Comparison of ENCODE assay signal across 8 cellular contexts in genomic region chr13:52851153-52851962, GRCh38. TPM values are rescaled to one million over a fixed set of nuclear protein-coding genes. Genes with fewer than 3 reads are reported as not detected.
A peak's percentile ranks its signal among the peaks of the same experiment; 100 is the strongest.
DNase-seq lines count a peak whose midpoint lies in the region; ATAC-seq and TF ChIP-seq lines count a peak whose summit lies in the region.

No MANE protein-coding gene starts in this region.

- H3K27me3 Mint-ChIP-seq in stimulated activated memory B cell treated with anti-CD40 and anti-IgM and Interleukin-4, amounts not matched to agents 10 μg/mL and 1 μg/mL and 100 μg/mL, for 72 hours, result peaks cover 76% of the 10 kb centered on the region

- H3K9me3 Mint-ChIP-seq in stimulated activated memory B cell treated with anti-CD40 and anti-IgM and Interleukin-4, amounts not matched to agents 10 μg/mL and 1 μg/mL and 100 μg/mL, for 72 hours, result peaks cover 6% of the 10 kb centered on the region

- peaks cover 4% of the 10 kb centered on the region for H3K36me3 Mint-ChIP-seq in stimulated activated memory B cell treated with anti-CD40 and anti-IgM and Interleukin-4, amounts not matched to agents 10 μg/mL and 1 μg/mL and 100 μg/mL, for 72 hours

- H3K9me3 ChIP-seq in breast epithelium, result no peaks in the 10 kb centered on the region

- TF ChIP-seq POLR2A in breast epithelium (IDR thresholded peaks at IDR 0.05), result no peak

- H3K4me3 ChIP-seq in breast epithelium, result peak overlapping the region; percentile 59 to 74 (median 61)

- peak overlapping the region; percentile 75 for H3K27ac Mint-ChIP-seq in stimulated activated memory B cell treated with anti-CD40 and anti-IgM and Interleukin-4, amounts not matched to agents 10 μg/mL and 1 μg/mL and 100 μg/mL, for 72 hours

- ATAC-seq in GM18909 (IDR thresholded peaks at IDR 0.05; ENCODE audit: poor library complexity, unreplicated experiment) (peak; percentile 87), HG03103 (IDR thresholded peaks at IDR 0.05; ENCODE audit: low read depth, unreplicated experiment) (peak; percentile 78)
- ATAC-seq in stimulated activated memory B cell treated with anti-CD40 and anti-IgM and Interleukin-4, amounts not matched to agents 10 μg/mL and 1 μg/mL and 100 μg/mL, for 72 hours, result peak; percentile 78

- TF ChIP-seq CTCF in C4-2B (conservative IDR thresholded peaks at IDR 0.05) (no peak), breast epithelium (IDR thresholded peaks at IDR 0.05) (no peak)

- H3K4me1 ChIP-seq in breast epithelium, result no peaks in the 10 kb centered on the region

- intact Hi-C loops in breast epithelium (cut with DNase I; ENCODE audit: low total_unique reads), result no loop called here

- peaks cover 33% of the 10 kb centered on the region for H3K4me1 Mint-ChIP-seq in stimulated activated memory B cell treated with anti-CD40 and anti-IgM and Interleukin-4, amounts not matched to agents 10 μg/mL and 1 μg/mL and 100 μg/mL, for 72 hours

- peak overlapping the region; percentile 76 for H3K4me3 Mint-ChIP-seq in stimulated activated memory B cell treated with anti-CD40 and anti-IgM and Interleukin-4, amounts not matched to agents 10 μg/mL and 1 μg/mL and 100 μg/mL, for 72 hours

- DNase-seq in NCI-H69 (lab: John Stamatoyannopoulos, UW) (peak; percentile 77), breast epithelium (ENCODE audit: low spot score in 2 of 2) (no peak), kidney glomerular epithelial cell (lab: John Stamatoyannopoulos, UW) (peak; percentile 35), activated gamma-delta T cell treated with Interleukin-2 at 50 U/mL for 16 hours (no peak)

- H3K27ac ChIP-seq in C4-2B (peak overlapping the region; percentile 56), breast epithelium (peak overlapping the region; percentile 33 to 53)

- no peaks in the 10 kb centered on the region for H3K36me3 ChIP-seq in breast epithelium

- peaks cover 16 to 52% of the 10 kb centered on the region in 2 donors for H3K27me3 ChIP-seq in breast epithelium

RNA-seq across cellular contexts. Expression of gene PCDH8, which starts 2.9 kb away (rescaled TPM):
- total RNA-seq in breast epithelium, result under 1 TPM in 1 of 3 donors, not detected in 2; 0.66 TPM

Comparison
In these comparisons a context has a peak if more than half of its experiments do, and no peak if none do; other contexts are left out.
1. DNase-seq: peak in NCI-H69 (single experiment) and kidney glomerular epithelial cell (single experiment); none in breast epithelium (0 of 2) and activated gamma-delta T cell treated with Interleukin-2 at 50 U/mL for 16 hours (single experiment).
2. Peak in every context shown above with its lines, with median percentiles within 50 percentile points of each other: ATAC-seq.